Comparison of ENCODE assay signal across 16 cellular contexts in genomic region chr1:114292194-114292593, GRCh38.
DNase-seq lines count a peak whose midpoint lies in the region; ATAC-seq, FAIRE-seq and TF ChIP-seq lines count a peak whose summit lies in the region.
"Had no signal": no experiment of that assay in that cellular context is flagged by ENCODE, and none has a peak within 500 bp of the region (broad histone marks: within the 10 kb centered on the region; RNA-seq: fewer than 3 reads in every experiment).

No MANE protein-coding gene starts in this region.

- TF ChIP-seq EP300 in A549 (IDR thresholded peaks at IDR 0.05), result no peak

- H3F3A ChIP-seq in neural progenitor cell (ENCODE audit: low read depth), result no peaks in the 10 kb centered on the region

- no peak overlapping the region for H3K4me3 ChIP-seq in A549
- no peak overlapping the region for H3K4me3 ChIP-seq in WERI-Rb-1 (ENCODE audit: low read depth, low read length)
- no peak overlapping the region for H3K4me3 ChIP-seq in endodermal cell (ENCODE audit: low read length)
- no peak overlapping the region for H3K4me3 ChIP-seq in neural progenitor cell
- H3K4me3 ChIP-seq in foreskin fibroblast (ENCODE audit: low read depth in 1 of 2, low read length in 2 of 2), result no peak overlapping the region
- H3K4me3 ChIP-seq: BLaER1 treated with 17β-estradiol and CSF1 and Interleukin-3, amounts not matched to agents 10 nM and 100 nM; HAP-1 had no signal

- H3K27me3 ChIP-seq in WERI-Rb-1 (ENCODE audit: insufficient read depth, low read depth, severe bottlenecking), result no peaks in the 10 kb centered on the region
- H3K27me3 ChIP-seq in endodermal cell (ENCODE audit: control insufficient read depth, insufficient read depth, low read length, poor library complexity, severe bottlenecking), result peaks cover 9% of the 10 kb centered on the region
- no peaks in the 10 kb centered on the region for H3K27me3 ChIP-seq in neural progenitor cell
- H3K27me3 ChIP-seq: BLaER1 treated with 17β-estradiol and CSF1 and Interleukin-3, amounts not matched to agents 10 nM and 100 nM had no signal

- H3K4me3 Mint-ChIP-seq in endodermal cell, result no peak overlapping the region
- H3K4me3 Mint-ChIP-seq in neural progenitor cell, result no peak overlapping the region
- H3K4me3 Mint-ChIP-seq: B cell; CD8-positive, alpha-beta T cell had no signal

- 77% methylated on average over 5 of the region's 5 CpGs for WGBS in A549 (ENCODE audit: missing lambda C conversion rate)
- 95% methylated on average over 5 of the region's 5 CpGs; no CpG with 5 or more reads in 1 of the 2 experiments for WGBS in endodermal cell (ENCODE audit: insufficient coverage in 1 of 2, insufficient read length in 1 of 2), 2 experiments

- peaks cover 1% of the 10 kb centered on the region for H3K9me3 Mint-ChIP-seq in endodermal cell
- no peaks in the 10 kb centered on the region for H3K9me3 Mint-ChIP-seq in neural progenitor cell
- H3K9me3 Mint-ChIP-seq: CD8-positive, alpha-beta T cell had no signal

- H3K27me3 Mint-ChIP-seq in endodermal cell (ENCODE audit: insufficient read depth) (peaks cover 6% of the 10 kb centered on the region), neural progenitor cell (ENCODE audit: insufficient read depth, low read depth) (no peaks in the 10 kb centered on the region)

- TF ChIP-seq RAD21 in A549 (conservative IDR thresholded peaks at IDR 0.05 in 1 of 2, IDR thresholded peaks at IDR 0.05 in 1 of 2), result no peak

- FAIRE-seq in A549 (lab: Jason Lieb, UNC), result no peak

- H3K9me3 ChIP-seq in A549 (no peaks in the 10 kb centered on the region), WERI-Rb-1 (ENCODE audit: severe bottlenecking) (no peaks in the 10 kb centered on the region), endodermal cell (ENCODE audit: control insufficient read depth, low read length) (no peaks in the 10 kb centered on the region), neural progenitor cell (ENCODE audit: low read depth) (no peaks in the 10 kb centered on the region)
- H3K9me3 ChIP-seq: BLaER1 treated with 17β-estradiol and CSF1 and Interleukin-3, amounts not matched to agents 10 nM and 100 nM; HAP-1 had no signal

- no peak overlapping the region for H3K9ac ChIP-seq in endodermal cell (ENCODE audit: extremely low read depth, low read length, poor library complexity, severe bottlenecking)
- H3K9ac ChIP-seq in neural progenitor cell, result no peak overlapping the region
- H3K9ac ChIP-seq: BLaER1 treated with 17β-estradiol and CSF1 and Interleukin-3, amounts not matched to agents 10 nM and 100 nM had no signal

- H3K4me1 Mint-ChIP-seq in endodermal cell (peaks cover 48% of the 10 kb centered on the region), neural progenitor cell (peaks cover 13% of the 10 kb centered on the region)
- H3K4me1 Mint-ChIP-seq: B cell had no signal

- no peaks in the 10 kb centered on the region for H4K20me1 ChIP-seq in neural progenitor cell (ENCODE audit: low read depth)
- H4K20me1 ChIP-seq: BLaER1 treated with 17β-estradiol and CSF1 and Interleukin-3, amounts not matched to agents 10 nM and 100 nM had no signal

- ATAC-seq in A549, result no peak
- ATAC-seq in Right ventricle myocardium superior (ENCODE audit: poor library complexity), result no peak
- ATAC-seq: CD8-positive, alpha-beta T cell had no signal

- H2AFZ ChIP-seq in neural progenitor cell (replicated peaks), result no peak overlapping the region

- POLR2A ChIA-PET in A549 (lab: Yijun Ruan, JAX), result no interaction called here

- DNase-seq in A549 (ENCODE audit: low read depth in 1 of 2, low spot score in 1 of 2), result no peak
- DNase-seq in WERI-Rb-1, result peak; percentile 47
- DNase-seq in endodermal cell, result peak; percentile 69
- peak; percentile 21 for DNase-seq in neural progenitor cell (ENCODE audit: low spot score)
- DNase-seq in mesenteric fat pad (ENCODE audit: low spot score), result no peak
- no peak for DNase-seq in Right ventricle myocardium superior
- DNase-seq in foreskin fibroblast, result no peak
- DNase-seq: 8988T; Calu3; CD8-positive, alpha-beta T cell; DMS79 treated with DMSO at 0.1 percent for 48 hours; GF-D8; GOT3 had no signal

- TF ChIP-seq CTCF in A549 (IDR thresholded peaks at IDR 0.05), result no peak
- TF ChIP-seq CTCF in WERI-Rb-1 (IDR thresholded peaks at IDR 0.05; ENCODE audit: low read depth, low read length), result peak; percentile 40; the same call in 1 of the 2 replicates
- peak; percentile 53 for TF ChIP-seq CTCF in endodermal cell (conservative IDR thresholded peaks at IDR 0.05)
- TF ChIP-seq CTCF in neural progenitor cell (IDR thresholded peaks at IDR 0.05), result no peak
- TF ChIP-seq CTCF in foreskin fibroblast (IDR thresholded peaks at IDR 0.05; ENCODE audit: low read depth, low read length), result no peak

- H3K36me3 ChIP-seq in WERI-Rb-1 (no peaks in the 10 kb centered on the region), endodermal cell (ENCODE audit: control insufficient read depth, insufficient read depth, low read length) (no peaks in the 10 kb centered on the region), neural progenitor cell (no peaks in the 10 kb centered on the region)
- H3K36me3 ChIP-seq: BLaER1 treated with 17β-estradiol and CSF1 and Interleukin-3, amounts not matched to agents 10 nM and 100 nM; HAP-1 had no signal

- H3K79me2 ChIP-seq in neural progenitor cell (ENCODE audit: low read depth), result no peaks in the 10 kb centered on the region

- H3K4me1 ChIP-seq in A549, result no peaks in the 10 kb centered on the region
- H3K4me1 ChIP-seq in endodermal cell (ENCODE audit: control insufficient read depth, insufficient read depth, low read length), result no peaks in the 10 kb centered on the region
- H3K4me1 ChIP-seq in neural progenitor cell, result peaks cover 9% of the 10 kb centered on the region
- H3K4me1 ChIP-seq: BLaER1 treated with 17β-estradiol and CSF1 and Interleukin-3, amounts not matched to agents 10 nM and 100 nM had no signal

- TF ChIP-seq POLR2A in A549 (IDR thresholded peaks at IDR 0.05; ENCODE audit: low read length), result no peak

- H3K27ac ChIP-seq in A549, result no peak overlapping the region
- H3K27ac ChIP-seq in WERI-Rb-1, result no peak overlapping the region
- no peak overlapping the region for H3K27ac ChIP-seq in endodermal cell (ENCODE audit: low read depth, low read length)
- H3K27ac ChIP-seq in neural progenitor cell, result no peak overlapping the region
- H3K27ac ChIP-seq: BLaER1 treated with 17β-estradiol and CSF1 and Interleukin-3, amounts not matched to agents 10 nM and 100 nM had no signal

- CTCF ChIA-PET in A549 (lab: Yijun Ruan, JAX), result interaction anchor here (1.3 kb wide), 1 partner anchor 9 kb away, joined by 7 read pairs; no protein-coding TSS in a partner anchor

- intact Hi-C loops in Right ventricle myocardium superior (cut with DNase I), result no loop called here

- H3K27ac Mint-ChIP-seq in endodermal cell (no peak overlapping the region), neural progenitor cell (no peak overlapping the region)
- H3K27ac Mint-ChIP-seq: B cell; CD8-positive, alpha-beta T cell had no signal

- H3K36me3 Mint-ChIP-seq in endodermal cell (ENCODE audit: low read depth) (no peaks in the 10 kb centered on the region), neural progenitor cell (no peaks in the 10 kb centered on the region)
- H3K36me3 Mint-ChIP-seq: CD8-positive, alpha-beta T cell had no signal

- no peak overlapping the region for H3K4me2 ChIP-seq in A549
- H3K4me2 ChIP-seq in neural progenitor cell, result no peak overlapping the region
- H3K4me2 ChIP-seq: BLaER1 treated with 17β-estradiol and CSF1 and Interleukin-3, amounts not matched to agents 10 nM and 100 nM had no signal

TF ChIP-seq in A549, 52 proteins besides CTCF, POLR2A, EP300 and RAD21:
- TF ChIP-seq MAFK (IDR thresholded peaks at IDR 0.05; ENCODE audit: partially characterized antibody) (peak; percentile 5), RCOR1 (IDR thresholded peaks at IDR 0.05; ENCODE audit: low read depth, low read length) (no peak)
TF ChIP-seq in A549: peak in this region for 1.

Comparison
In these comparisons a context has a peak if more than half of its experiments do, and no peak if none do; other contexts are left out.
1. DNase-seq: peak in WERI-Rb-1 (single experiment), endodermal cell (single experiment) and neural progenitor cell (single experiment); none in A549 (0 of 2), mesenteric fat pad (single experiment), Right ventricle myocardium superior (single experiment) and foreskin fibroblast (0 of 2).
2. CTCF ChIP-seq: peak in WERI-Rb-1 (single experiment) and endodermal cell (single experiment); none in A549 (single experiment), neural progenitor cell (single experiment) and foreskin fibroblast (single experiment).